ENCODE assay signal across 13 cellular contexts in the genomic region with DNA sequence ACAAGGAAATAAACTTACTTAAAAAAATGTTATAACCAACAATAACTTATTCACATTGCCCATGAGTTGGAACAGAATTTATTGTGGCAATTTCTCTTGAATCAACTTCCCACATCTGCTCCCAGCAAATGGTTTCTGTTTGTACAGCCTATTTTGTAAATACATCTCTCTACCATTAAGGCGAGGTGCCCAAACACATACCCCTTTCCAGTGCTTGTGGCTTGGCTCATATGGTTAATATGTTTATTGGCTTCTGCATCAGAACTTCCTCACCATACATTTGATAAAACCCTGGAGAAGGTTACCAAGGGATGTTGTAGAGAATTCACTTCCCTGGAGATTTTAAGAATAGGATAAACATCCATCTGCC.
A peak's percentile ranks its signal among the peaks of the same experiment; 100 is the strongest.
DNase-seq lines count a peak whose midpoint lies in the region; ATAC-seq and TF ChIP-seq lines count a peak whose summit lies in the region.
"Had no signal": no experiment of that assay in that cellular context is flagged by ENCODE, and none has a peak within 500 bp of the region (broad histone marks: within the 10 kb centered on the region; RNA-seq: fewer than 3 reads in every experiment).

No MANE protein-coding gene starts in this region.

- TF ChIP-seq POLR2A in stomach (IDR thresholded peaks at IDR 0.05) = no peak

- no peak overlapping the region for H3K4me3 Mint-ChIP-seq in activated CD4-positive, alpha-beta T cell treated with anti-CD3 and anti-CD28 coated beads for 36 hours

- in situ Hi-C loops in Panc1 (cut with HindIII; ENCODE audit: low pct_unique_long_range_greater_than_20kb, low sequenced_read_pairs) = no loop called here

- no peaks in the 10 kb centered on the region for H3K36me3 Mint-ChIP-seq in activated CD4-positive, alpha-beta T cell treated with anti-CD3 and anti-CD28 coated beads for 36 hours (ENCODE audit: low read depth)

- no peaks in the 10 kb centered on the region for H3K9me3 Mint-ChIP-seq in activated CD4-positive, alpha-beta T cell treated with anti-CD3 and anti-CD28 coated beads for 36 hours (ENCODE audit: low read depth)

- peaks cover 2% of the 10 kb centered on the region for H3K4me1 ChIP-seq in Panc1 (ENCODE audit: control insufficient read depth, insufficient read depth, low read length)
- peaks cover 15 to 82% (median 40%) of the 10 kb centered on the region in 4 donors for H3K4me1 ChIP-seq in stomach

- H3K4me1 Mint-ChIP-seq in activated CD4-positive, alpha-beta T cell treated with anti-CD3 and anti-CD28 coated beads for 36 hours = peaks cover 12% of the 10 kb centered on the region

- peaks cover 56% of the 10 kb centered on the region for H3K27me3 Mint-ChIP-seq in activated CD4-positive, alpha-beta T cell treated with anti-CD3 and anti-CD28 coated beads for 36 hours

- H3K4me3 ChIP-seq in Panc1 (ENCODE audit: low read depth in 2 of 2, low read length in 2 of 2) = peak overlapping the region in 1 of 2 experiments; percentile 42; a peak in 1 of 4 replicates
- H3K4me3 ChIP-seq in foreskin fibroblast (ENCODE audit: low read depth in 1 of 2, low read length in 2 of 2) = peak overlapping the region; percentile 73 to 77
- peak overlapping the region; percentile 54 to 64 (median 56) for H3K4me3 ChIP-seq in stomach

- POLR2A ChIA-PET in Panc1 (lab: Charles Lee) = no interaction called here
- POLR2A ChIA-PET in activated CD4-positive, alpha-beta T cell treated with anti-CD3 and anti-CD28 coated beads for 36 hours (lab: Charles Lee) = no interaction called here

- no peak for TF ChIP-seq CTCF in Panc1 (IDR thresholded peaks at IDR 0.05)
- TF ChIP-seq CTCF in foreskin fibroblast (IDR thresholded peaks at IDR 0.05; ENCODE audit: low read depth, low read length) = no peak
- no peak for TF ChIP-seq CTCF in stomach (IDR thresholded peaks at IDR 0.05)

- H3K27ac Mint-ChIP-seq in activated CD4-positive, alpha-beta T cell treated with anti-CD3 and anti-CD28 coated beads for 36 hours = no peak overlapping the region

- TSS peak; percentile 76 for BruUV-seq in Panc1 (replicated peaks; lab: Mats Ljungman, UMichigan)

- no peaks in the 10 kb centered on the region for H3K9me3 ChIP-seq in Panc1 (ENCODE audit: control insufficient read depth, insufficient read depth, low read depth, low read length)
- H3K9me3 ChIP-seq in stomach = no peaks in the 10 kb centered on the region

- ATAC-seq in Panc1 = no peak
- no peak for ATAC-seq in activated CD4-positive, alpha-beta T cell treated with anti-CD3 and anti-CD28 coated beads for 36 hours

- no peak for TF ChIP-seq EP300 in stomach (IDR thresholded peaks at IDR 0.05)

- H3K27ac ChIP-seq in Panc1 (ENCODE audit: low read length) (0 out of 2 replicates have a peak overlapping the region, but pooled peaks have one; percentile 29), stomach (peak overlapping the region; percentile 69 to 95 (median 92))
- H3K27ac ChIP-seq: 22Rv1, dorsolateral prefrontal cortex, WERI-Rb-1 had no signal

- CTCF ChIA-PET in Panc1 (lab: Charles Lee) = no interaction called here
- CTCF ChIA-PET in activated CD4-positive, alpha-beta T cell treated with anti-CD3 and anti-CD28 coated beads for 36 hours (lab: Charles Lee) = interaction anchor here (0.6 kb wide), 1 partner anchor 315 kb away, joined by 3 read pairs; no protein-coding TSS in a partner anchor

- H3K27me3 ChIP-seq in Panc1 (ENCODE audit: control insufficient read depth, insufficient read depth, low read length) (peaks cover 2% of the 10 kb centered on the region; the same call in 1 of the 2 replicates), stomach (peaks cover 0 to 38% (median 0%) of the 10 kb centered on the region in 3 donors)

- DNase-seq in DMS 273 (lab: John Stamatoyannopoulos, UW; ENCODE audit: unreplicated experiment) (peak; percentile 23), DMS 273 treated with DMSO at 0.1 percent for 48 hours (lab: John Stamatoyannopoulos, UW) (no peak), Panc1 (ENCODE audit: low read depth, low spot score) (no peak), foreskin fibroblast (peak in 1 of 2 donors; percentile 51), stomach (no peak), germinal center (ENCODE audit: low spot score) (no peak)
- no peak for DNase-seq in central memory CD4-positive, alpha-beta T cell
- DNase-seq in activated CD4-positive, alpha-beta T cell treated with anti-CD3 and anti-CD28 coated beads for 36 hours = no peak
- DNase-seq: activated effector memory CD4-positive, alpha-beta T cell treated with anti-CD3 and anti-CD28 coated beads, Interleukin-2, amount 50 U/mL, for 16 hours; dorsolateral prefrontal cortex; Karpas-422; WERI-Rb-1 had no signal

- 17 to 38% (median 26%) methylated on average over 1 of the region's 1 CpG for WGBS in stomach, 5 donors

- no peaks in the 10 kb centered on the region; the same call in 1 of the 2 replicates for H3K36me3 ChIP-seq in Panc1 (ENCODE audit: control insufficient read depth, insufficient read depth, low read length)
- no peaks in the 10 kb centered on the region for H3K36me3 ChIP-seq in stomach
- H3K36me3 ChIP-seq: WERI-Rb-1 had no signal

- intact Hi-C loops in Panc1 (cut with micrococcal nuclease; ENCODE audit: unreplicated experiment) = no loop called here
- intact Hi-C loops in stomach (cut with DNase I; ENCODE audit: low total_unique reads) = no loop called here
- intact Hi-C loops in activated CD4-positive, alpha-beta T cell treated with anti-CD3 and anti-CD28 coated beads for 36 hours (cut with DNase I, micrococcal nuclease) = no loop called here
